10 cellular contexts compared by ENCODE assay signal in the genomic region with DNA sequence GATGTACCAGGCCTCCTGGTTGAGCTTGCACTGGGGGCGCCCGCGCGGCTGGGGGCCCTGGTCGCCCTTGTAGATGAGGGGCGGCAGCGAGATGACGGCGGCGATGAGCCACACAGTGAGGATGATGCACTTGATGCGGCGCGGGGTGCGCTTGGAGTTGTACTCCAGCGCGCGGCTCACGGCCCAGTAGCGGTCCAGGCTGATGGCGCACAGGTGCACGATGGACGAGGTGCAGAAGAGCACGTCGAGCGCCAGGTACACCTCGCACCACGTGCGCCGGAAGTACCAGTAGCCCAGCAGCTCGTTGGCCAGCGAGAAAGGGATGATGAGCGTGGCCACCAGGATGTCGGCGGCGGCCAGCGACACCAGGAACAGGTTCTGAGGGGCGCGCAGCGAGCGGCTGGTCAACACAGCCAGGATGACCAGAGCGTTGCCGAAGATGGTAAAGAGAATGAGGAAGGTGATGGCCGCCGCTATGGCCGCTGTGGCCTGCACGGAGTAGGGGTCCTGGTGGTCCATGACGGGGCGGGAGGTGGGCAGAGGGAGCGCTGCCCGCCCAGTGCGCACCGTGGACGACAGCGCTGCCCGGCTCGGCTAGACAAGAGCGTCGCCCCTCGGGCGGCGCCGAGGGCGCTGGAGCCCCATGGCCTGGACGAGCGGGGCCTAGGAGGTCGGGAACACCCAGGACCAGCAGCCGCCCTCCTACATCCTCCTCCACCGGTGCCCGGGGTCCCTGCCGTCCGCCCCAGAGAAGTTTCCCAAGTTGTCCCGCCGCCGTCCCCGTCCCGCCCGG. TPM values are rescaled to one million over a fixed set of nuclear protein-coding genes. Genes with fewer than 3 reads are reported as not detected.
A peak's percentile ranks its signal among the peaks of the same experiment; 100 is the strongest.
DNase-seq lines count a peak whose midpoint lies in the region; ATAC-seq and TF ChIP-seq lines count a peak whose summit lies in the region.
"Had no signal": no experiment of that assay in that cellular context is flagged by ENCODE, and none has a peak within 500 bp of the region (broad histone marks: within the 10 kb centered on the region; RNA-seq: fewer than 3 reads in every experiment).

No MANE protein-coding gene starts in this region.

- H3K4me2 ChIP-seq in PC-9, result peak overlapping the region; percentile 81; the same call in 1 of the 2 replicates

- no peaks in the 10 kb centered on the region for H3F3A ChIP-seq in PC-9 (ENCODE audit: insufficient read depth, low read depth)

- intact Hi-C loops in CD8-positive, alpha-beta T cell (cut with DNase I, micrococcal nuclease), result loop anchor here (1.0 to 5.0 kb wide), 6 partner anchors 23 to 421 kb away; a partner anchor contains a TSS
- intact Hi-C loops in PC-9 (cut with micrococcal nuclease; ENCODE audit: unreplicated experiment) (loop anchor here (2.0 kb wide), 1 partner anchor 53 kb away; no protein-coding TSS in a partner anchor), ovary (cut with DNase I) (loop anchor here in 2 of 4 donors (10.0 kb wide), 2 partner anchors 91 to 121 kb away; a partner anchor contains a TSS)

- H3K36me3 Mint-ChIP-seq in CD8-positive, alpha-beta T cell, result no peaks in the 10 kb centered on the region

- ATAC-seq in CD8-positive, alpha-beta T cell, result no peak
- peak; percentile 1 for ATAC-seq in esophagus mucosa
- ATAC-seq in GM18868 (IDR thresholded peaks at IDR 0.05; ENCODE audit: unreplicated experiment), result no peak
- no peak for ATAC-seq in HG03108 (IDR thresholded peaks at IDR 0.05; ENCODE audit: unreplicated experiment)

- H2AFZ ChIP-seq in PC-9, result no peak overlapping the region

- CTCF ChIA-PET in CD8-positive, alpha-beta T cell (lab: Charles Lee), result interaction anchor here (0.9 to 4.1 kb wide), 10 partner anchors 7 to 141 kb away, joined by 3 to 32 read pairs (median 5); a partner anchor contains a TSS
- CTCF ChIA-PET in PC-9 (lab: Charles Lee), result interaction anchor here (1.3 to 1.4 kb wide), 2 partner anchors 23 to 59 kb away, joined by 4 read pairs; a partner anchor contains a TSS

- no peaks in the 10 kb centered on the region for H3K9me3 Mint-ChIP-seq in CD8-positive, alpha-beta T cell

- no peak for TF ChIP-seq CTCF in CD8-positive, alpha-beta T cell (IDR thresholded peaks at IDR 0.05)
- no peak for TF ChIP-seq CTCF in PC-9 (conservative IDR thresholded peaks at IDR 0.05)
- no peak for TF ChIP-seq CTCF in ovary (IDR thresholded peaks at IDR 0.05)

- DNase-seq in CD8-positive, alpha-beta T cell, result peak in 1 of 7 experiments; percentile 20
- DNase-seq in PC-9 (no peak), ovary (peak in 1 of 5 donors; percentile 9), COLO668 (lab: John Stamatoyannopoulos, UW; ENCODE audit: unreplicated experiment) (no peak), SK-N-DZ (ENCODE audit: low spot score) (no peak)
- DNase-seq: cortex of kidney, OCI-M1 had no signal

- H3K79me2 ChIP-seq in PC-9 (ENCODE audit: low read depth), result no peaks in the 10 kb centered on the region

- POLR2A ChIA-PET in CD8-positive, alpha-beta T cell (lab: Charles Lee), result interaction anchor here (0.6 kb wide), 1 partner anchor 421 kb away, joined by 3 read pairs; no protein-coding TSS in a partner anchor
- POLR2A ChIA-PET in PC-9 (lab: Charles Lee; ENCODE audit: unreplicated experiment), result interaction anchor here (0.7 kb wide), 1 partner anchor 106 kb away, joined by 10 read pairs; no protein-coding TSS in a partner anchor

- H3K9me2 ChIP-seq in PC-9 (ENCODE audit: insufficient read depth), result no peaks in the 10 kb centered on the region

- no peaks in the 10 kb centered on the region for H3K36me3 ChIP-seq in CD8-positive, alpha-beta T cell (ENCODE audit: insufficient read depth, low read length)
- H3K36me3 ChIP-seq in PC-9 (ENCODE audit: low read depth) (no peaks in the 10 kb centered on the region), ovary (no peaks in the 10 kb centered on the region)

- H3K4me1 Mint-ChIP-seq in CD8-positive, alpha-beta T cell (ENCODE audit: low read depth), result peaks cover 12% of the 10 kb centered on the region

- H3K27ac ChIP-seq in CD8-positive, alpha-beta T cell (ENCODE audit: low read depth, low read length), result no peak overlapping the region
- no peak overlapping the region for H3K27ac ChIP-seq in PC-9
- H3K27ac ChIP-seq in ovary, result no peak overlapping the region

- no peak for TF ChIP-seq EP300 in ovary (IDR thresholded peaks at IDR 0.05)

- WGBS in ovary, 3 donors, result 38 to 51% (median 47%) methylated on average over 62 to 77 of the region's 77 CpGs

- peak overlapping the region; percentile 80 for H3K4me3 Mint-ChIP-seq in CD8-positive, alpha-beta T cell

- H3K4me1 ChIP-seq in CD8-positive, alpha-beta T cell (ENCODE audit: insufficient read depth, low read length), result peaks cover 8% of the 10 kb centered on the region
- H3K4me1 ChIP-seq in PC-9 (replicated peaks; ENCODE audit: insufficient read depth) (peaks cover 5% of the 10 kb centered on the region; the same call in 1 of the 2 replicates), ovary (ENCODE audit: insufficient read depth) (peaks cover 1% of the 10 kb centered on the region)

- H3K4me3 ChIP-seq in CD8-positive, alpha-beta T cell (ENCODE audit: low read depth, low read length), result peak overlapping the region; percentile 50
- H3K4me3 ChIP-seq in PC-9, result no peak overlapping the region; the same call in 1 of the 2 replicates
- peak overlapping the region; percentile 32 for H3K4me3 ChIP-seq in ovary

- no peaks in the 10 kb centered on the region for H3K27me3 ChIP-seq in CD8-positive, alpha-beta T cell (ENCODE audit: insufficient read depth, low read length)
- peaks cover 50% of the 10 kb centered on the region for H3K27me3 ChIP-seq in PC-9 (ENCODE audit: insufficient read depth, low read depth)
- no peaks in the 10 kb centered on the region for H3K27me3 ChIP-seq in ovary

- peaks cover 15% of the 10 kb centered on the region for H3K27me3 Mint-ChIP-seq in CD8-positive, alpha-beta T cell (ENCODE audit: low read depth)

- peak overlapping the region; percentile 83 for H3K27ac Mint-ChIP-seq in CD8-positive, alpha-beta T cell

- BruUV-seq in PC-9 (replicated peaks; lab: Mats Ljungman, UMichigan), result no TSS peak

- no peaks in the 10 kb centered on the region for H3K9me3 ChIP-seq in CD8-positive, alpha-beta T cell (ENCODE audit: low read length)
- H3K9me3 ChIP-seq in PC-9 (ENCODE audit: insufficient read depth, low read depth) (no peaks in the 10 kb centered on the region), ovary (no peaks in the 10 kb centered on the region)

- H4K20me1 ChIP-seq in PC-9 (ENCODE audit: insufficient read depth), result no peaks in the 10 kb centered on the region

- TF ChIP-seq POLR2A in ovary (IDR thresholded peaks at IDR 0.05), result no peak

RNA-seq across cellular contexts. Expression of a gene that starts 0.5 kb away (rescaled TPM):
- total RNA-seq in CD8-positive, alpha-beta T cell, result 1 to 10 TPM; 2.0 TPM
- total RNA-seq in PC-9 (2021), result 0.26 and 0.55 TPM in 2 replicates
- total RNA-seq in esophagus mucosa, result not detected
- total RNA-seq in ovary, result 1 to 10 TPM in 4 of 7 donors, under 1 TPM in 3; 0.48 to 1.6 (median 1.0) TPM
- polyA plus RNA-seq in ovary, result 1 to 10 TPM in 1 of 2 donors, under 1 TPM in 1; 0.90 to 1.8 TPM
- polyA plus RNA-seq in SK-N-DZ (2014; cell fraction: cytosol; rRNA removed), result not detected in 2 replicates
- 0.27 and 0.30 TPM in 2 replicates for polyA plus RNA-seq in SK-N-DZ (2014; cell fraction: nucleus; rRNA removed)

RNA-seq across cellular contexts. Expression of a gene that starts 22.5 kb away (rescaled TPM):
- 10 to 100 TPM; 16.6 to 17.5 TPM for total RNA-seq in CD8-positive, alpha-beta T cell
- not detected in 2 replicates for total RNA-seq in PC-9 (2021)
- total RNA-seq in esophagus mucosa, result 0.28 TPM
- total RNA-seq in ovary, result 1 to 10 TPM in 1 of 7 donors, under 1 TPM in 3, not detected in 3; 0.15 to 1.7 (median 0.56) TPM
- under 1 TPM in 1 of 2 donors, not detected in 1; 0.67 TPM for polyA plus RNA-seq in ovary
- not detected in 2 replicates for polyA plus RNA-seq in SK-N-DZ (2014; cell fraction: cytosol; rRNA removed)
- polyA plus RNA-seq in SK-N-DZ (2014; cell fraction: nucleus; rRNA removed), result not detected in 2 replicates

RNA-seq across cellular contexts. Expression of a gene that starts 29.4 kb away (rescaled TPM):
- 1,000 to 10,000 TPM; 1,304 to 1,350 TPM for total RNA-seq in CD8-positive, alpha-beta T cell
- 4.0 and 5.2 TPM in 2 replicates for total RNA-seq in PC-9 (2021)
- total RNA-seq in esophagus mucosa, result 1.8 TPM
- total RNA-seq in ovary, result 100 to 1,000 TPM in 1 of 7 donors, 10 to 100 TPM in 2, 1 to 10 TPM in 4; 1.4 to 111 (median 3.6) TPM
- polyA plus RNA-seq in ovary, result 1 to 10 TPM in 1 of 2 donors, under 1 TPM in 1; 0.52 to 2.0 TPM
- 4.1 and 8.1 TPM in 2 replicates for polyA plus RNA-seq in SK-N-DZ (2014; cell fraction: cytosol; rRNA removed)
- 40.0 and 55.5 TPM in 2 replicates for polyA plus RNA-seq in SK-N-DZ (2014; cell fraction: nucleus; rRNA removed)

Comparison
In these comparisons a context has a peak if more than half of its experiments do, and no peak if none do; other contexts are left out.
1. RNA of a gene that starts 22.5 kb away (total RNA-seq): 16.6 to 17.5 TPM in CD8-positive, alpha-beta T cell; 0.28 TPM in esophagus mucosa (single experiment), not detected in PC-9 and 0.15 to 1.7 TPM in ovary; every median in the first group is over 4 times any median in the second.
2. RNA of a gene that starts 29.4 kb away (total RNA-seq): 1,304 to 1,350 TPM in CD8-positive, alpha-beta T cell; 4.0 to 5.2 TPM in PC-9, 1.4 to 111 TPM in ovary and 1.8 TPM in esophagus mucosa (single experiment); every median in the first group is over 10 times any median in the second.